ENCODE assay signal across 11 cellular contexts in the genomic region with DNA sequence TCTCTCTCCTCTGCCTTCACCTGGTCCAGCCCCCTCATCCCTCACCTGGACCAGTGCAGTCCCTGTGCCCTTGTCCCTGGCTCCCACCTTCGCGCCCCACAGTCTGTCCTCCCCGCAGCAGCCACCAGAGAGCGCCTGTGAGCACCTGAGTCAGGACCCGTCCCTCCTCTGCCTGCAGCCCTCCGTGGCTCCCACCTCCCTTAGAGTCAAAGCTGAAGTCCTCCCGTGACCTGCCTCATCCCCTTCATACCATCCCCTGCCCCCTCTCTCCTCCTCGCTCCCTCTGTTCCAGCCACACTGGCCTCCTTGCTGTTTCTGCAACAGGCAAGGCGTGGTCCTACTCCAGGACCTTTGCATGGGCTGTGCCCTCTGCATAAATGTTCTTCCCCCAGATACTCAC. TPM values are rescaled to one million over a fixed set of nuclear protein-coding genes. Genes with fewer than 3 reads are reported as not detected.
DNase-seq lines count a peak whose midpoint lies in the region; TF ChIP-seq lines count a peak whose summit lies in the region.
"Had no signal": no experiment of that assay in that cellular context is flagged by ENCODE, and none has a peak within 500 bp of the region (broad histone marks: within the 10 kb centered on the region; RNA-seq: fewer than 3 reads in every experiment).

No MANE protein-coding gene starts in this region.

- H3K27ac ChIP-seq in HL-60 (replicated peaks), result no peak overlapping the region
- H3K27ac ChIP-seq in osteoblast (ENCODE audit: low read depth, low read length), result no peak overlapping the region
- H3K27ac ChIP-seq in testis, result no peak overlapping the region

- H3K4me2 ChIP-seq in osteoblast (ENCODE audit: insufficient read depth, low read length), result no peak overlapping the region

- no peaks in the 10 kb centered on the region for H3K4me1 Mint-ChIP-seq in activated CD4-positive, alpha-beta T cell treated with anti-CD3 and anti-CD28 coated beads, Interleukin-2, amount 10 ng/mL, durations not matched to agents 24 days and 14 days
- H3K4me1 Mint-ChIP-seq in activated naive CD4-positive, alpha-beta T cell treated with anti-CD3 and anti-CD28 coated beads, Interleukin-2, amount 10 ng/mL, durations not matched to agents 7 days and 5 days, result no peaks in the 10 kb centered on the region
- H3K4me1 Mint-ChIP-seq: brain had no signal

- no peaks in the 10 kb centered on the region for H4K20me1 ChIP-seq in osteoblast (ENCODE audit: insufficient read depth, low read length)

- H3K4me3 Mint-ChIP-seq in activated CD4-positive, alpha-beta T cell treated with anti-CD3 and anti-CD28 coated beads, Interleukin-2, amount 10 ng/mL, durations not matched to agents 24 days and 14 days, result no peak overlapping the region
- no peak overlapping the region for H3K4me3 Mint-ChIP-seq in activated naive CD4-positive, alpha-beta T cell treated with anti-CD3 and anti-CD28 coated beads, Interleukin-2, amount 10 ng/mL, durations not matched to agents 7 days and 5 days
- H3K4me3 Mint-ChIP-seq: brain had no signal

- H3K36me3 Mint-ChIP-seq in activated CD4-positive, alpha-beta T cell treated with anti-CD3 and anti-CD28 coated beads, Interleukin-2, amount 10 ng/mL, durations not matched to agents 24 days and 14 days (ENCODE audit: low read depth), result no peaks in the 10 kb centered on the region
- H3K36me3 Mint-ChIP-seq in activated naive CD4-positive, alpha-beta T cell treated with anti-CD3 and anti-CD28 coated beads, Interleukin-2, amount 10 ng/mL, durations not matched to agents 7 days and 5 days, result no peaks in the 10 kb centered on the region

- H3K36me3 ChIP-seq in osteoblast (ENCODE audit: insufficient read depth, low read length) (no peaks in the 10 kb centered on the region), testis (ENCODE audit: low read depth, missing control alignments) (no peaks in the 10 kb centered on the region)

- peak; percentile 2 for TF ChIP-seq CTCF in HL-60 (IDR thresholded peaks at IDR 0.05; ENCODE audit: insufficient read depth, low read length)
- peak; percentile 23 for TF ChIP-seq CTCF in osteoblast (IDR thresholded peaks at IDR 0.05; ENCODE audit: extremely low read depth, low read depth, low read length)
- no peak for TF ChIP-seq CTCF in testis (IDR thresholded peaks at IDR 0.05)

- peaks cover 3% of the 10 kb centered on the region for H3K9me3 Mint-ChIP-seq in activated CD4-positive, alpha-beta T cell treated with anti-CD3 and anti-CD28 coated beads, Interleukin-2, amount 10 ng/mL, durations not matched to agents 24 days and 14 days
- H3K9me3 Mint-ChIP-seq in activated naive CD4-positive, alpha-beta T cell treated with anti-CD3 and anti-CD28 coated beads, Interleukin-2, amount 10 ng/mL, durations not matched to agents 7 days and 5 days, result no peaks in the 10 kb centered on the region

- CTCF ChIA-PET in activated naive CD4-positive, alpha-beta T cell treated with anti-CD3 and anti-CD28 coated beads, Interleukin-2, amount 10 ng/mL, durations not matched to agents 7 days and 5 days (lab: Charles Lee), result no interaction called here

- H3K9me3 ChIP-seq in osteoblast (ENCODE audit: low read depth, low read length) (no peaks in the 10 kb centered on the region), testis (no peaks in the 10 kb centered on the region)

- TF ChIP-seq POLR2A in testis (IDR thresholded peaks at IDR 0.05), result no peak

- H3K79me2 ChIP-seq in osteoblast (ENCODE audit: insufficient read depth, low read length), result no peaks in the 10 kb centered on the region

- intact Hi-C loops in activated CD4-positive, alpha-beta T cell treated with anti-CD3 and anti-CD28 coated beads, Interleukin-2, amount 10 ng/mL, durations not matched to agents 24 days and 14 days (cut with micrococcal nuclease), result no loop called here
- intact Hi-C loops in testis (cut with DNase I; ENCODE audit: low total_unique reads), result no loop called here

- H3K27me3 ChIP-seq in HL-60 (ENCODE audit: insufficient read depth, poor library complexity, severe bottlenecking), result peaks cover 3% of the 10 kb centered on the region
- peaks cover 9% of the 10 kb centered on the region for H3K27me3 ChIP-seq in osteoblast (ENCODE audit: insufficient read depth, low read length)
- H3K27me3 ChIP-seq in testis, result no peaks in the 10 kb centered on the region

- WGBS in testis, 2 donors, result 74 to 78% methylated on average over 9 of the region's 9 CpGs

- H2AFZ ChIP-seq in osteoblast (ENCODE audit: low read length), result no peak overlapping the region

- no peaks in the 10 kb centered on the region for H3K27me3 Mint-ChIP-seq in activated CD4-positive, alpha-beta T cell treated with anti-CD3 and anti-CD28 coated beads, Interleukin-2, amount 10 ng/mL, durations not matched to agents 24 days and 14 days
- peaks cover 9% of the 10 kb centered on the region for H3K27me3 Mint-ChIP-seq in activated naive CD4-positive, alpha-beta T cell treated with anti-CD3 and anti-CD28 coated beads, Interleukin-2, amount 10 ng/mL, durations not matched to agents 7 days and 5 days

- H3K4me3 ChIP-seq in HL-60 (replicated peaks; ENCODE audit: insufficient read depth, low read length) (no peak overlapping the region), osteoblast (ENCODE audit: insufficient read depth, low read length) (no peak overlapping the region), testis (no peak overlapping the region)

- H3K27ac Mint-ChIP-seq in activated CD4-positive, alpha-beta T cell treated with anti-CD3 and anti-CD28 coated beads, Interleukin-2, amount 10 ng/mL, durations not matched to agents 24 days and 14 days, result no peak overlapping the region
- no peak overlapping the region for H3K27ac Mint-ChIP-seq in activated naive CD4-positive, alpha-beta T cell treated with anti-CD3 and anti-CD28 coated beads, Interleukin-2, amount 10 ng/mL, durations not matched to agents 7 days and 5 days

- H3K4me1 ChIP-seq in osteoblast (ENCODE audit: insufficient read depth, low read length), result no peaks in the 10 kb centered on the region
- no peaks in the 10 kb centered on the region for H3K4me1 ChIP-seq in testis

- DNase-seq in activated CD4-positive, alpha-beta T cell treated with anti-CD3 and anti-CD28 coated beads, Interleukin-2, amount 10 ng/mL, durations not matched to agents 24 days and 14 days, result peak; percentile 69
- no peak for DNase-seq in activated CD4-positive, alpha-beta T cell treated with anti-CD3 and anti-CD28 coated beads for 1 hour
- DNase-seq in HL-60 (ENCODE audit: low read depth in 1 of 2, low spot score in 1 of 2) (no peak), osteoblast (ENCODE audit: insufficient read length, low spot score, missing footprints) (peak; percentile 68), mesenteric fat pad (ENCODE audit: low spot score) (no peak), testis (no peak), retina (no peak)
- DNase-seq in activated naive CD4-positive, alpha-beta T cell treated with anti-CD3 and anti-CD28 coated beads, Interleukin-2, amount 10 ng/mL, durations not matched to agents 7 days and 5 days, result peak; percentile 33
- DNase-seq: NCI-H345, SHP77 treated with DMSO at 0.1 percent for 48 hours had no signal

RNA-seq across cellular contexts. Expression of a gene that starts 10.3 kb away (rescaled TPM):
- total RNA-seq in activated CD4-positive, alpha-beta T cell treated with anti-CD3 and anti-CD28 coated beads, Interleukin-2, amount 10 ng/mL, durations not matched to agents 24 days and 14 days, result 0.12 and 0.19 TPM in 2 replicates
- not detected in 2 replicates for total RNA-seq in osteoblast
- total RNA-seq in mesenteric fat pad, result not detected
- 1 to 10 TPM; 3.1 to 8.7 TPM for total RNA-seq in testis
- polyA plus RNA-seq in testis (ENCODE audit: insufficient read depth, low read depth, low replicate concordance), result 6.6 TPM

RNA-seq across cellular contexts. Expression of a gene that starts 49.1 kb away (rescaled TPM):
- 114 and 116 TPM in 2 replicates for total RNA-seq in activated CD4-positive, alpha-beta T cell treated with anti-CD3 and anti-CD28 coated beads, Interleukin-2, amount 10 ng/mL, durations not matched to agents 24 days and 14 days
- total RNA-seq in osteoblast (37.7 and 39.4 TPM in 2 replicates), mesenteric fat pad (74.6 TPM), testis (10 to 100 TPM; 65.3 to 65.5 TPM)
- 50.2 TPM for polyA plus RNA-seq in testis (ENCODE audit: insufficient read depth, low read depth, low replicate concordance)

RNA-seq across cellular contexts. Expression of a gene that starts 56.2 kb away (rescaled TPM):
- 41.8 and 43.7 TPM in 2 replicates for total RNA-seq in activated CD4-positive, alpha-beta T cell treated with anti-CD3 and anti-CD28 coated beads, Interleukin-2, amount 10 ng/mL, durations not matched to agents 24 days and 14 days
- total RNA-seq in osteoblast, result not detected in 2 replicates
- total RNA-seq in mesenteric fat pad, result 5.0 TPM
- total RNA-seq in testis, result under 1 TPM; 0.39 to 0.81 TPM
- 0.61 TPM for polyA plus RNA-seq in testis (ENCODE audit: insufficient read depth, low read depth, low replicate concordance)

Comparison
In these comparisons a context has a peak if more than half of its experiments do, and no peak if none do; other contexts are left out.
1. DNase-seq: peak in activated CD4-positive, alpha-beta T cell treated with anti-CD3 and anti-CD28 coated beads, Interleukin-2, amount 10 ng/mL, durations not matched to agents 24 days and 14 days (single experiment), activated naive CD4-positive, alpha-beta T cell treated with anti-CD3 and anti-CD28 coated beads, Interleukin-2, amount 10 ng/mL, durations not matched to agents 7 days and 5 days (single experiment) and osteoblast (single experiment); none in activated CD4-positive, alpha-beta T cell treated with anti-CD3 and anti-CD28 coated beads for 1 hour (single experiment), HL-60 (0 of 2), mesenteric fat pad (single experiment), testis (single experiment) and retina (single experiment).
2. CTCF ChIP-seq: peak in HL-60 (single experiment) and osteoblast (single experiment); none in testis (0 of 3).